Comparison of ENCODE assay signal across 8 cellular contexts in genomic region chr4:94304365-94304971, GRCh38. TPM values are rescaled to one million over a fixed set of nuclear protein-coding genes. Genes with fewer than 3 reads are reported as not detected.
DNase-seq lines count a peak whose midpoint lies in the region; ATAC-seq lines count a peak whose summit lies in the region.

No MANE protein-coding gene starts in this region.

- peak; percentile 6 for DNase-seq in A172 (ENCODE audit: low spot score)
- peak; percentile 31 for DNase-seq in EL
- DNase-seq in SW480 (ENCODE audit: low spot score): peak; percentile 20
- peak; percentile 8 for DNase-seq in globus pallidus (ENCODE audit: low spot score)
- DNase-seq in stimulated activated naive CD8-positive, alpha-beta T cell treated with anti-CD3 and anti-CD28 coated beads, Interleukin-15, Interleukin-2, amounts not matched to agents 100 U/mL and 50 U/mL, for 24 hours: peak; percentile 6
- DNase-seq in effector CD8-positive, alpha-beta T cell (lab: John Stamatoyannopoulos, UW): no peak
- DNase-seq in islet precursor cell: no peak

- ATAC-seq in HG02938 (IDR thresholded peaks at IDR 0.05; ENCODE audit: unreplicated experiment): peak; percentile 69
- ATAC-seq in stimulated activated naive CD8-positive, alpha-beta T cell treated with anti-CD3 and anti-CD28 coated beads, Interleukin-15, Interleukin-2, amounts not matched to agents 100 U/mL and 50 U/mL, for 24 hours: no peak

RNA-seq across cellular contexts. Expression of gene HPGDS, which starts 38.2 kb away (rescaled TPM):
- not detected in 2 replicates for total RNA-seq in A172 (2014; rRNA removed; shearing (Covaris generic))

Comparison
In these comparisons a context has a peak if more than half of its experiments do, and no peak if none do; other contexts are left out.
1. DNase-seq: peak in A172 (single experiment), EL (single experiment), SW480 (single experiment), globus pallidus (single experiment) and stimulated activated naive CD8-positive, alpha-beta T cell treated with anti-CD3 and anti-CD28 coated beads, Interleukin-15, Interleukin-2, amounts not matched to agents 100 U/mL and 50 U/mL, for 24 hours (single experiment); none in effector CD8-positive, alpha-beta T cell (single experiment) and islet precursor cell (single experiment).